In genomic region chr21:34936299-34936698, GRCh38 we compare ENCODE assay signal across 12 cellular contexts.
DNase-seq lines count a peak whose midpoint lies in the region; TF ChIP-seq lines count a peak whose summit lies in the region.
"Had no signal": no experiment of that assay in that cellular context is flagged by ENCODE, and none has a peak within 500 bp of the region (broad histone marks: within the 10 kb centered on the region; RNA-seq: fewer than 3 reads in every experiment).

No MANE protein-coding gene starts in this region.

- no peaks in the 10 kb centered on the region for H3K27me3 ChIP-seq in smooth muscle cell (ENCODE audit: low read depth)

- peaks cover 11% of the 10 kb centered on the region for H4K20me1 ChIP-seq in smooth muscle cell (ENCODE audit: low read depth)

- TF ChIP-seq CTCF in choroid plexus epithelial cell (conservative IDR thresholded peaks at IDR 0.05; ENCODE audit: low read depth, low read length) (no peak), smooth muscle cell (IDR thresholded peaks at IDR 0.05; ENCODE audit: borderline replicate concordance, insufficient read depth, poor library complexity, severe bottlenecking) (no peak)

- H3K4me2 ChIP-seq in smooth muscle cell = peak overlapping the region; percentile 24
- H3K4me2 ChIP-seq: PC-9 had no signal

- no peak overlapping the region for H2AFZ ChIP-seq in smooth muscle cell (ENCODE audit: low read depth)
- H2AFZ ChIP-seq: PC-9 had no signal

- peaks cover 3% of the 10 kb centered on the region for H3K36me3 Mint-ChIP-seq in activated T-cell treated with anti-CD3 and anti-CD28 coated beads, Interleukin-2, amount 50 U/mL, for 24 hours (ENCODE audit: low read depth)

- in situ Hi-C loops in ACHN (cut with HindIII; ENCODE audit: low pct_ligation_motif_present, low pct_unique_long_range_greater_than_20kb, low sequenced_read_pairs) = no loop called here

- H3K79me2 ChIP-seq in smooth muscle cell (ENCODE audit: low read depth) = peaks cover 6% of the 10 kb centered on the region

- peak overlapping the region; percentile 75 for H3K4me3 Mint-ChIP-seq in activated T-cell treated with anti-CD3 and anti-CD28 coated beads, Interleukin-2, amount 50 U/mL, for 24 hours

- H3K36me3 ChIP-seq in smooth muscle cell (ENCODE audit: low read depth) = no peaks in the 10 kb centered on the region

- no peaks in the 10 kb centered on the region for H3F3A ChIP-seq in smooth muscle cell (ENCODE audit: low read depth)

- H3K9ac ChIP-seq in smooth muscle cell (ENCODE audit: low read depth) = no peak overlapping the region

- no peak for DNase-seq in activated T-cell treated with anti-CD3 and anti-CD28 coated beads, Interleukin-2, amount 50 U/mL, for 24 hours
- DNase-seq in activated T-cell treated with anti-CD3 and anti-CD28 coated beads for 4 hours (no peak), RPMI7951 (ENCODE audit: low read depth) (peak; percentile 43), choroid plexus epithelial cell (ENCODE audit: low read depth) (peak; percentile 20), smooth muscle cell (lab: John Stamatoyannopoulos, UW; ENCODE audit: unreplicated experiment) (no peak), ACHN (no peak), midbrain (lab: John Stamatoyannopoulos, UW) (no peak)
- no peak for DNase-seq in effector CD4-positive, alpha-beta T cell
- DNase-seq: GF-D8, left cardiac atrium, occipital lobe, PC-9 had no signal

- no peaks in the 10 kb centered on the region for H3K27me3 Mint-ChIP-seq in activated T-cell treated with anti-CD3 and anti-CD28 coated beads, Interleukin-2, amount 50 U/mL, for 24 hours

- H3K9me3 ChIP-seq in smooth muscle cell (replicated peaks; ENCODE audit: low read depth) = no peaks in the 10 kb centered on the region

- peaks cover 97% of the 10 kb centered on the region for H3K4me1 Mint-ChIP-seq in activated T-cell treated with anti-CD3 and anti-CD28 coated beads, Interleukin-2, amount 50 U/mL, for 24 hours (ENCODE audit: low read depth)

- peaks cover 16% of the 10 kb centered on the region for H3K4me1 ChIP-seq in smooth muscle cell (ENCODE audit: low read depth)

- 68% methylated on average over 7 of the region's 7 CpGs for WGBS in smooth muscle cell (ENCODE audit: low lambda C conversion rate)

- H3K27ac Mint-ChIP-seq in activated T-cell treated with anti-CD3 and anti-CD28 coated beads, Interleukin-2, amount 50 U/mL, for 24 hours = peak overlapping the region; percentile 97

- H3K4me3 ChIP-seq in choroid plexus epithelial cell (ENCODE audit: low read depth, low read length) = no peak overlapping the region
- no peak overlapping the region for H3K4me3 ChIP-seq in smooth muscle cell
- H3K4me3 ChIP-seq: PC-9 had no signal

- H3K27ac ChIP-seq in smooth muscle cell (ENCODE audit: low read depth) = peak overlapping the region; percentile 88
- H3K27ac ChIP-seq: PC-9 had no signal

- no peaks in the 10 kb centered on the region for H3K9me3 Mint-ChIP-seq in activated T-cell treated with anti-CD3 and anti-CD28 coated beads, Interleukin-2, amount 50 U/mL, for 24 hours

Comparison
In these comparisons a context has a peak if more than half of its experiments do, and no peak if none do; other contexts are left out.
1. DNase-seq: peak in RPMI7951 (single experiment) and choroid plexus epithelial cell (single experiment); none in activated T-cell treated with anti-CD3 and anti-CD28 coated beads, Interleukin-2, amount 50 U/mL, for 24 hours (single experiment), activated T-cell treated with anti-CD3 and anti-CD28 coated beads for 4 hours (single experiment), smooth muscle cell (single experiment), ACHN (single experiment), effector CD4-positive, alpha-beta T cell (single experiment) and midbrain (single experiment).